Comparison of ENCODE assay signal across 12 cellular contexts in genomic region chr4:101252721-101253120, GRCh38.
DNase-seq lines count a peak whose midpoint lies in the region; ATAC-seq and TF ChIP-seq lines count a peak whose summit lies in the region.
"Had no signal": no experiment of that assay in that cellular context is flagged by ENCODE, and none has a peak within 500 bp of the region (broad histone marks: within the 10 kb centered on the region; RNA-seq: fewer than 3 reads in every experiment).

No MANE protein-coding gene starts in this region.

- H3K4me3 ChIP-seq in AG10803 (ENCODE audit: low read length): no peak overlapping the region
- H3K4me3 ChIP-seq in aorta (ENCODE audit: low read length in 2 of 2): no peak overlapping the region
- H3K4me3 ChIP-seq in spleen: no peak overlapping the region
- H3K4me3 ChIP-seq: left ventricle myocardium inferior had no signal

- 49 to 68% methylated on average over 2 of the region's 2 CpGs for WGBS in aorta, 2 donors
- WGBS in spleen, 5 donors: 29 to 72% (median 57%) methylated on average over 2 of the region's 2 CpGs

- H3K27ac ChIP-seq in aorta (ENCODE audit: low read depth in 1 of 2, low read length in 2 of 2): no peak overlapping the region
- no peak overlapping the region for H3K27ac ChIP-seq in spleen
- H3K27ac ChIP-seq: left ventricle myocardium inferior had no signal

- H3K27me3 ChIP-seq in aorta (ENCODE audit: control insufficient read depth in 1 of 2, insufficient read depth in 2 of 2, low read length in 1 of 2) (no peaks in the 10 kb centered on the region), spleen (replicated peaks in 1 of 7) (no peaks in the 10 kb centered on the region)

- ATAC-seq in GM18517 (IDR thresholded peaks at IDR 0.05; ENCODE audit: unreplicated experiment) (peak; percentile 46), aorta (ENCODE audit: low FRiP score) (no peak)
- ATAC-seq: Right ventricle myocardium inferior had no signal

- no peaks in the 10 kb centered on the region for H3K9me3 ChIP-seq in aorta (ENCODE audit: control insufficient read depth, low read length)
- no peaks in the 10 kb centered on the region for H3K9me3 ChIP-seq in spleen
- H3K9me3 ChIP-seq: left ventricle myocardium inferior had no signal

- H3K4me1 ChIP-seq in aorta (ENCODE audit: control insufficient read depth in 1 of 2, insufficient read depth in 2 of 2, low read length in 2 of 2): no peaks in the 10 kb centered on the region
- peaks cover 0 to 46% (median 10%) of the 10 kb centered on the region in 6 donors for H3K4me1 ChIP-seq in spleen

- H3K36me3 ChIP-seq in aorta (ENCODE audit: control insufficient read depth in 1 of 2, insufficient read depth in 2 of 2, low read length in 1 of 2): no peaks in the 10 kb centered on the region
- H3K36me3 ChIP-seq in spleen: no peaks in the 10 kb centered on the region
- H3K36me3 ChIP-seq: left ventricle myocardium inferior had no signal

- TF ChIP-seq CTCF in AG10803 (conservative IDR thresholded peaks at IDR 0.05; ENCODE audit: low read length): no peak
- no peak for TF ChIP-seq CTCF in spleen (IDR thresholded peaks at IDR 0.05 in 8 of 11, conservative IDR thresholded peaks at IDR 0.05 in 3 of 11)

- DNase-seq in AG10803 (ENCODE audit: low read depth): peak; percentile 35
- peak; percentile 27 for DNase-seq in LHCN-M2 (ENCODE audit: low read depth)
- DNase-seq in iPS-NIHi7 (ENCODE audit: extremely low spot score): peak; percentile 12
- no peak for DNase-seq in globus pallidus (ENCODE audit: low spot score)
- no peak for DNase-seq in NCI-H345 (lab: John Stamatoyannopoulos, UW)
- no peak for DNase-seq in aorta
- DNase-seq in spleen: no peak
- DNase-seq: activated B cell treated with CpG ODN at 0.5 μM for 24 hours, left ventricle myocardium inferior, nucleus accumbens had no signal

- intact Hi-C loops in aorta (cut with DNase I) (no loop called here), spleen (cut with DNase I; ENCODE audit: low total_unique reads) (no loop called here)

- TF ChIP-seq POLR2A in spleen (IDR thresholded peaks at IDR 0.05): no peak

Comparison
In these comparisons a context has a peak if more than half of its experiments do, and no peak if none do; other contexts are left out.
1. DNase-seq: peak in AG10803 (single experiment), LHCN-M2 (single experiment) and iPS-NIHi7 (single experiment); none in globus pallidus (single experiment), NCI-H345 (single experiment), aorta (0 of 2) and spleen (single experiment).